Comparison of ENCODE assay signal across 28 cellular contexts in genomic region chr12:65067383-65067782, GRCh38. TPM values are rescaled to one million over a fixed set of nuclear protein-coding genes. Genes with fewer than 3 reads are reported as not detected.
"Had no signal": no experiment of that assay in that cellular context is flagged by ENCODE, and none has a peak within 500 bp of the region (broad histone marks: within the 10 kb centered on the region; RNA-seq: fewer than 3 reads in every experiment).

No MANE protein-coding gene starts in this region.

- H3K9me3 ChIP-seq: esophagus muscularis mucosa, gastrocnemius medialis, heart right ventricle, left lung, lower lobe of right lung had no signal

- ATAC-seq: foreskin keratinocyte; gastrocnemius medialis; heart right ventricle; left cardiac atrium; left lung; left ventricle myocardium superior; lower lobe of right lung; naive thymus-derived CD4-positive, alpha-beta T cell; natural killer cell had no signal

- H3K36me3 ChIP-seq: esophagus muscularis mucosa, gastrocnemius medialis, heart right ventricle, left lung, lower lobe of right lung had no signal

- H3K4me1 ChIP-seq: esophagus muscularis mucosa, foreskin keratinocyte, gastrocnemius medialis, heart right ventricle, left lung, lower lobe of right lung had no signal

- H3K27ac Mint-ChIP-seq: naive thymus-derived CD4-positive, alpha-beta T cell; natural killer cell had no signal

- H3K27ac ChIP-seq: coronary artery, dorsolateral prefrontal cortex, esophagus muscularis mucosa, foreskin keratinocyte, gastrocnemius medialis, heart right ventricle, left lung, lower lobe of right lung had no signal

- H3K4me3 ChIP-seq: coronary artery, dorsolateral prefrontal cortex, esophagus muscularis mucosa, gastrocnemius medialis, heart right ventricle, left lung, lower lobe of right lung had no signal

- H3K4me1 Mint-ChIP-seq: naive thymus-derived CD4-positive, alpha-beta T cell; natural killer cell had no signal

- DNase-seq: dermis blood vessel endothelial cell; dorsolateral prefrontal cortex; effector CD4-positive, alpha-beta T cell; effector memory CD4-positive, alpha-beta T cell; foreskin keratinocyte; gastrocnemius medialis; glutamatergic neuron; head of caudate nucleus; heart right ventricle; hippocampal formation; left cardiac atrium; left lung; left ventricle myocardium superior; lower lobe of right lung; mesenchymal stem cell; midbrain; naive thymus-derived CD4-positive, alpha-beta T cell; natural killer cell had no signal

- FAIRE-seq: endothelial cell of umbilical vein, keratinocyte had no signal

- H3K36me3 Mint-ChIP-seq: naive thymus-derived CD4-positive, alpha-beta T cell; natural killer cell had no signal

- H3K4me3 Mint-ChIP-seq: naive thymus-derived CD4-positive, alpha-beta T cell; natural killer cell had no signal

- H3K27me3 ChIP-seq: esophagus muscularis mucosa, gastrocnemius medialis, heart right ventricle, left lung had no signal

- H3K9me3 Mint-ChIP-seq: natural killer cell had no signal

RNA-seq across cellular contexts. Expression of gene WIF1, which starts 53.7 kb away (rescaled TPM):
- total RNA-seq: dermis blood vessel endothelial cell; endothelial cell of umbilical vein; epithelial cell of proximal tubule; fibroblast of villous mesenchyme; foreskin keratinocyte; gastrocnemius medialis; glomerular endothelial cell; heart right ventricle; kidney epithelial cell; left ventricle myocardium superior; lung microvascular endothelial cell; mononuclear cell; naive thymus-derived CD4-positive, alpha-beta T cell; natural killer cell had no signal
- polyA plus RNA-seq: endothelial cell of umbilical vein; foreskin keratinocyte; keratinocyte; naive thymus-derived CD4-positive, alpha-beta T cell had no signal
